In genomic region chr13:45055902-45056648, GRCh38 we compare ENCODE assay signal across 8 cellular contexts.
A peak's percentile ranks its signal among the peaks of the same experiment; 100 is the strongest.
DNase-seq lines count a peak whose midpoint lies in the region; ATAC-seq and TF ChIP-seq lines count a peak whose summit lies in the region.

No MANE protein-coding gene starts in this region.

- intact Hi-C loops in body of pancreas (cut with DNase I) = loop anchor here (10.0 kb wide), 1 partner anchor 249 kb away; no protein-coding TSS in a partner anchor

- no peak for TF ChIP-seq POLR2A in body of pancreas (IDR thresholded peaks at IDR 0.05)

- no peaks in the 10 kb centered on the region for H3K4me1 ChIP-seq in body of pancreas

- ATAC-seq in HG02870 (IDR thresholded peaks at IDR 0.05; ENCODE audit: unreplicated experiment) (peak; percentile 23), GM19023 (IDR thresholded peaks at IDR 0.05; ENCODE audit: unreplicated experiment) (no peak), body of pancreas (no peak), GM19452 (IDR thresholded peaks at IDR 0.05; ENCODE audit: unreplicated experiment) (no peak)

- POLR2A ChIA-PET in AG04450 (lab: Yijun Ruan, JAX) = interaction anchor here (0.5 to 1.1 kb wide), 5 partner anchors 10 to 225 kb away, joined by 3 to 12 read pairs (median 4); no protein-coding TSS in a partner anchor

- CTCF ChIA-PET in AG04450 (lab: Charles Lee) = interaction anchor here (1.6 to 2.5 kb wide), 2 partner anchors 9 to 225 kb away, joined by 9 to 12 read pairs; no protein-coding TSS in a partner anchor

- peak overlapping the region; percentile 92 for H3K27ac ChIP-seq in AG04450 (ENCODE audit: low read depth, low read length)
- H3K27ac ChIP-seq in layer of hippocampus (ENCODE audit: low read depth, low read length) = peak overlapping the region; percentile 39
- no peak overlapping the region for H3K27ac ChIP-seq in body of pancreas

- H3K27me3 ChIP-seq in AG04450 (ENCODE audit: control insufficient read depth, insufficient read depth, low read length) (no peaks in the 10 kb centered on the region), layer of hippocampus (ENCODE audit: control insufficient read depth, insufficient read depth, low read length) (no peaks in the 10 kb centered on the region), body of pancreas (no peaks in the 10 kb centered on the region)

- H3K36me3 ChIP-seq in body of pancreas (replicated peaks in 1 of 2; ENCODE audit: insufficient read depth in 1 of 2, low read depth in 2 of 2) = no peaks in the 10 kb centered on the region

- TF ChIP-seq CTCF in AG04450 (IDR thresholded peaks at IDR 0.05; ENCODE audit: low read depth, low read length) (no peak), body of pancreas (IDR thresholded peaks at IDR 0.05) (no peak)

- H3K4me3 ChIP-seq in AG04450 (ENCODE audit: low read depth, low read length) (no peak overlapping the region; the same call in 1 of the 2 replicates), body of pancreas (no peak overlapping the region)

- H3K9me3 ChIP-seq in AG04450 (ENCODE audit: control insufficient read depth, insufficient read depth, low read length) (no peaks in the 10 kb centered on the region), body of pancreas (no peaks in the 10 kb centered on the region)

- 53 to 64% methylated on average over 7 of the region's 7 CpGs for WGBS in body of pancreas, 2 donors

- DNase-seq in AG04450 (ENCODE audit: low read depth, low spot score) (no peak), anterior cingulate cortex (lab: John Stamatoyannopoulos, UW) (peak in 42 of 58 donors; percentile 1 to 72 (median 28)), NCI-H187 treated with DMSO at 0.1 percent for 48 hours (lab: John Stamatoyannopoulos, UW) (no peak), body of pancreas (no peak)

Comparison
In these comparisons a context has a peak if more than half of its experiments do, and no peak if none do; other contexts are left out.
1. DNase-seq: peak in anterior cingulate cortex (42 of 58); none in AG04450 (single experiment), NCI-H187 treated with DMSO at 0.1 percent for 48 hours (single experiment) and body of pancreas (0 of 4).
2. H3K27ac ChIP-seq: peak in AG04450 (single experiment) and layer of hippocampus (single experiment); none in body of pancreas (0 of 4).